In the genomic region with DNA sequence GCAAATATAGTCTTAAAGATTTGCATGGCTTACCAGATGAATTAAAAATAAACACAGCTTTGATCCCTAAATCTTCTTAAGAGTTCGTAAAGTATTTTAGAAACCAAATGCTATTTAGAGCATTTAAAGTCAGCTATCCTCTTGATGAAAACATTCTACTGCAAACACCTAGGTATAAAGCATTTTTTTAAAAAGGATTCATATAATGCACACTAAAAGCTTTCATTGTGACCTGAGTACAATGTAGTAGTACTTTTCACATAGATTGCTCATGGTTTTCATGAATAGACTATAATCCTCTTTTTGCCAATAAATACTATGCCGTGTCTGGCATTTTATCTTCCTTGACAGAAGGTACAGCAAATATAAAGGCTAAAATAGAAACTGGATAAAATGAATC, we compare ENCODE assay signal across 36 cellular contexts.
"Had no signal": no experiment of that assay in that cellular context is flagged by ENCODE, and none has a peak within 500 bp of the region (broad histone marks: within the 10 kb centered on the region; RNA-seq: fewer than 3 reads in every experiment).

No MANE protein-coding gene starts in this region.

- H3K4me1 ChIP-seq: ascending aorta had no signal

- H3K36me3 Mint-ChIP-seq: activated CD4-positive, alpha-beta memory T cell treated with anti-CD3 and anti-CD28 coated beads for 36 hours; activated naive CD4-positive, alpha-beta T cell treated with anti-CD3 and anti-CD28 coated beads, Interleukin-2, amount 10 ng/mL, durations not matched to agents 7 days and 5 days; activated naive CD4-positive, alpha-beta T cell treated with anti-CD3 and anti-CD28 coated beads, Interleukin-2, amount 50 U/mL, for 24 hours; activated naive CD8-positive, alpha-beta T cell; activated naive CD8-positive, alpha-beta T cell treated with anti-CD3 and anti-CD28 coated beads, Interleukin-2, amount 10 ng/mL, durations not matched to agents 7 days and 5 days; brain had no signal

- H3K27me3 Mint-ChIP-seq: activated B cell treated with CpG ODN at 0.5 μM for 24 hours; activated CD4-positive, alpha-beta memory T cell treated with anti-CD3 and anti-CD28 coated beads for 36 hours; activated CD4-positive, alpha-beta T cell treated with anti-CD3 and anti-CD28 coated beads, Interleukin-2, amount 10 ng/mL, durations not matched to agents 24 days and 14 days; activated CD8-positive, alpha-beta T cell treated with anti-CD3 and anti-CD28 coated beads for 36 hours; activated naive CD4-positive, alpha-beta T cell treated with anti-CD3 and anti-CD28 coated beads, Interleukin-2, amount 10 ng/mL, durations not matched to agents 7 days and 5 days; activated naive CD4-positive, alpha-beta T cell treated with anti-CD3 and anti-CD28 coated beads, Interleukin-2, amount 50 U/mL, for 24 hours; activated naive CD8-positive, alpha-beta T cell; activated naive CD8-positive, alpha-beta T cell treated with anti-CD3 and anti-CD28 coated beads, Interleukin-2, amount 10 ng/mL, durations not matched to agents 7 days and 5 days; activated naive CD8-positive, alpha-beta T cell treated with anti-CD3 and anti-CD28 coated beads, Interleukin-2, amount 50 U/mL, for 24 hours; brain; central memory CD8-positive, alpha-beta T cell had no signal

- H3K27ac ChIP-seq: ascending aorta, cardiac muscle cell, VCaP had no signal

- ATAC-seq: activated CD8-positive, alpha-beta T cell treated with anti-CD3 and anti-CD28 coated beads for 36 hours; activated naive CD8-positive, alpha-beta T cell treated with anti-CD3 and anti-CD28 coated beads, Interleukin-2, amount 50 U/mL, for 24 hours; activated T-cell treated with anti-CD3 and anti-CD28 coated beads, Interleukin-2, amount 50 U/mL, for 4 hours; activated T-cell treated with anti-CD3 and anti-CD28 coated beads, Interleukin-2, amount 50 U/mL, for 72 hours had no signal

- H3K4me1 Mint-ChIP-seq: activated B cell treated with CpG ODN at 0.5 μM for 24 hours; activated CD4-positive, alpha-beta T cell treated with anti-CD3 and anti-CD28 coated beads, Interleukin-2, amount 10 ng/mL, durations not matched to agents 24 days and 14 days; activated naive CD4-positive, alpha-beta T cell treated with anti-CD3 and anti-CD28 coated beads, Interleukin-2, amount 10 ng/mL, durations not matched to agents 7 days and 5 days; activated naive CD4-positive, alpha-beta T cell treated with anti-CD3 and anti-CD28 coated beads, Interleukin-2, amount 50 U/mL, for 24 hours; activated naive CD8-positive, alpha-beta T cell treated with anti-CD3 and anti-CD28 coated beads, Interleukin-2, amount 10 ng/mL, durations not matched to agents 7 days and 5 days; activated naive CD8-positive, alpha-beta T cell treated with anti-CD3 and anti-CD28 coated beads, Interleukin-2, amount 50 U/mL, for 24 hours; brain; central memory CD8-positive, alpha-beta T cell had no signal

- H3K27me3 ChIP-seq: ascending aorta, cardiac muscle cell had no signal

- H3K4me3 Mint-ChIP-seq: activated B cell treated with CpG ODN at 0.5 μM for 24 hours; activated CD4-positive, alpha-beta memory T cell treated with anti-CD3 and anti-CD28 coated beads for 36 hours; activated CD4-positive, alpha-beta T cell treated with anti-CD3 and anti-CD28 coated beads, Interleukin-2, amount 10 ng/mL, durations not matched to agents 24 days and 14 days; activated CD8-positive, alpha-beta T cell treated with anti-CD3 and anti-CD28 coated beads for 36 hours; activated naive CD4-positive, alpha-beta T cell treated with anti-CD3 and anti-CD28 coated beads, Interleukin-2, amount 10 ng/mL, durations not matched to agents 7 days and 5 days; activated naive CD4-positive, alpha-beta T cell treated with anti-CD3 and anti-CD28 coated beads, Interleukin-2, amount 50 U/mL, for 24 hours; activated naive CD8-positive, alpha-beta T cell; activated naive CD8-positive, alpha-beta T cell treated with anti-CD3 and anti-CD28 coated beads, Interleukin-2, amount 10 ng/mL, durations not matched to agents 7 days and 5 days; activated naive CD8-positive, alpha-beta T cell treated with anti-CD3 and anti-CD28 coated beads, Interleukin-2, amount 50 U/mL, for 24 hours; activated T-cell treated with anti-CD3 and anti-CD28 coated beads, Interleukin-2, amount 50 U/mL, for 4 hours; activated T-cell treated with anti-CD3 and anti-CD28 coated beads, Interleukin-2, amount 50 U/mL, for 72 hours; brain; central memory CD8-positive, alpha-beta T cell; T-helper 1 cell treated with Interleukin-12 subunit alpha and Interleukin-12 subunit beta and Interleukin-4 antibody, amounts not matched to agents 30 μg/mL and 1 μg/mL, for 36 hours; T-helper 2 cell treated with Interferon-gamma antibody and Interleukin-4, amounts not matched to agents 5 μg/mL and 100 μg/mL, for 36 hours had no signal

- H3K4me3 ChIP-seq: ascending aorta, cardiac muscle cell had no signal

- DNase-seq: activated B cell treated with CpG ODN at 0.5 μM for 24 hours; activated CD4-positive, alpha-beta memory T cell treated with anti-CD3 and anti-CD28 coated beads for 36 hours; activated CD4-positive, alpha-beta T cell treated with anti-CD3 and anti-CD28 coated beads for 4 hours; activated CD4-positive, alpha-beta T cell treated with anti-CD3 and anti-CD28 coated beads, Interleukin-2, amount 10 ng/mL, durations not matched to agents 24 days and 14 days; activated CD4-positive, alpha-beta T cell treated with anti-CD3 and anti-CD28 coated beads, Interleukin-2, amount 50 U/mL, for 1 hour; activated CD4-positive, alpha-beta T cell treated with anti-CD3 and anti-CD28 coated beads, Interleukin-2, amount 50 U/mL, for 4 hours; activated CD4-positive, CD25-positive, alpha-beta regulatory T cell treated with anti-CD3 and anti-CD28 coated beads, Interleukin-2, amount 50 U/mL, for 72 hours; activated CD8-positive, alpha-beta memory T cell treated with anti-CD3 and anti-CD28 coated beads, Interleukin-2, amount 50 U/mL, for 4 hours; activated CD8-positive, alpha-beta T cell treated with anti-CD3 and anti-CD28 coated beads for 36 hours; activated effector memory CD4-positive, alpha-beta T cell treated with Interleukin-2 at 50 U/mL for 16 hours; activated gamma-delta T cell; activated naive CD4-positive, alpha-beta T cell treated with anti-CD3 and anti-CD28 coated beads, Interleukin-2, amount 10 ng/mL, durations not matched to agents 7 days and 5 days; activated naive CD4-positive, alpha-beta T cell treated with Interleukin-2 at 50 U/mL for 16 hours; activated naive CD8-positive, alpha-beta T cell treated with anti-CD3 and anti-CD28 coated beads, Interleukin-2, amount 10 ng/mL, durations not matched to agents 7 days and 5 days; activated naive CD8-positive, alpha-beta T cell treated with anti-CD3 and anti-CD28 coated beads, Interleukin-2, amount 50 U/mL, for 24 hours; activated T-cell treated with anti-CD3 and anti-CD28 coated beads for 4 hours; activated T-cell treated with anti-CD3 and anti-CD28 coated beads, Interleukin-2, amount 50 U/mL, for 1 hour; activated T-cell treated with anti-CD3 and anti-CD28 coated beads, Interleukin-2, amount 50 U/mL, for 4 hours; activated T-cell treated with anti-CD3 and anti-CD28 coated beads, Interleukin-2, amount 50 U/mL, for 72 hours; amygdala; anterior cingulate cortex; caudate nucleus; cerebellar nuclear complex; T-helper 1 cell; T-helper 2 cell; T-helper 9 cell had no signal

- H3K27ac Mint-ChIP-seq: activated B cell treated with CpG ODN at 0.5 μM for 24 hours; activated CD4-positive, alpha-beta memory T cell treated with anti-CD3 and anti-CD28 coated beads for 36 hours; activated CD4-positive, alpha-beta T cell treated with anti-CD3 and anti-CD28 coated beads, Interleukin-2, amount 10 ng/mL, durations not matched to agents 24 days and 14 days; activated CD8-positive, alpha-beta T cell treated with anti-CD3 and anti-CD28 coated beads for 36 hours; activated naive CD4-positive, alpha-beta T cell treated with anti-CD3 and anti-CD28 coated beads, Interleukin-2, amount 10 ng/mL, durations not matched to agents 7 days and 5 days; activated naive CD4-positive, alpha-beta T cell treated with anti-CD3 and anti-CD28 coated beads, Interleukin-2, amount 50 U/mL, for 24 hours; activated naive CD8-positive, alpha-beta T cell; activated naive CD8-positive, alpha-beta T cell treated with anti-CD3 and anti-CD28 coated beads, Interleukin-2, amount 10 ng/mL, durations not matched to agents 7 days and 5 days; activated naive CD8-positive, alpha-beta T cell treated with anti-CD3 and anti-CD28 coated beads, Interleukin-2, amount 50 U/mL, for 24 hours; activated T-cell treated with anti-CD3 and anti-CD28 coated beads, Interleukin-2, amount 50 U/mL, for 72 hours; activated T-helper 2 cell treated with anti-CD3 and anti-CD28 coated beads, Interferon-gamma antibody, Interleukin-2, Interleukin-4, amounts not matched to agents 10 μg/mL and 5 μg/mL and 100 μg/mL, durations not matched to agents 14 hours and 24 hours and 36 hours; brain; T-helper 1 cell treated with Interleukin-12 subunit alpha and Interleukin-12 subunit beta and Interleukin-4 antibody, amounts not matched to agents 30 μg/mL and 1 μg/mL, for 36 hours; T-helper 2 cell treated with Interferon-gamma antibody and Interleukin-4, amounts not matched to agents 5 μg/mL and 100 μg/mL, for 36 hours had no signal

- H3K36me3 ChIP-seq: ascending aorta, cardiac muscle cell had no signal
